Comparison of ENCODE assay signal across 6 cellular contexts in genomic region chr17:7323731-7324437, GRCh38. TPM values are rescaled to one million over a fixed set of nuclear protein-coding genes. Genes with fewer than 3 reads are reported as not detected.
DNase-seq lines count a peak whose midpoint lies in the region; ATAC-seq and TF ChIP-seq lines count a peak whose summit lies in the region.

No MANE protein-coding gene starts in this region.

- peak; percentile 73 for DNase-seq in GM03348 (ENCODE audit: low spot score)
- peak; percentile 28 for DNase-seq in activated CD4-positive, CD25-positive, alpha-beta regulatory T cell treated with anti-CD3 and anti-CD28 coated beads, Interleukin-2, amount 50 U/mL, for 16 hours (ENCODE audit: low read depth, low spot score)
- peak; percentile 31 for DNase-seq in fibroblast of the aortic adventitia (ENCODE audit: low read depth)
- DNase-seq in stimulated activated CD4-positive, alpha-beta T cell treated with anti-CD3 and anti-CD28 coated beads, Interleukin-4, amount 100 ng/mL, for 48 hours (ENCODE audit: low read depth in 2 of 2) = peak; percentile 46 to 60
- no peak for DNase-seq in GOT3 (lab: John Stamatoyannopoulos, UW)

- ATAC-seq in GM19351 (IDR thresholded peaks at IDR 0.05; ENCODE audit: unreplicated experiment) = no peak

- H3K4me3 ChIP-seq in fibroblast of the aortic adventitia (ENCODE audit: low read depth, low read length) = no peak overlapping the region

- peak; percentile 92 for TF ChIP-seq CTCF in fibroblast of the aortic adventitia (IDR thresholded peaks at IDR 0.05; ENCODE audit: insufficient read depth, low read length)

RNA-seq across cellular contexts. Expression of gene NEURL4, which starts 5.3 kb away (rescaled TPM):
- 17.4 and 17.7 TPM in 2 replicates for total RNA-seq in fibroblast of the aortic adventitia (ENCODE audit: low replicate concordance)

RNA-seq across cellular contexts. Expression of gene GPS2, which starts 8.7 kb away (rescaled TPM):
- total RNA-seq in fibroblast of the aortic adventitia (ENCODE audit: low replicate concordance) = 28.4 and 69.1 TPM in 2 replicates

RNA-seq across cellular contexts. Expression of gene ACAP1, which starts 12.4 kb away (rescaled TPM):
- total RNA-seq in fibroblast of the aortic adventitia (ENCODE audit: low replicate concordance) = 0.72 TPM in 1 of 2 replicates, not detected in the other

RNA-seq across cellular contexts. Expression of gene EIF5A, which starts 16.5 kb away (rescaled TPM):
- total RNA-seq in fibroblast of the aortic adventitia (ENCODE audit: low replicate concordance) = 78.3 and 1,006 TPM in 2 replicates

RNA-seq across cellular contexts. Expression of gene KCTD11, which starts 28.1 kb away (rescaled TPM):
- 6.1 and 6.9 TPM in 2 replicates for total RNA-seq in fibroblast of the aortic adventitia (ENCODE audit: low replicate concordance)
